30 cellular contexts compared by ENCODE assay signal in genomic region chr4:54076673-54077072, GRCh38. TPM values are rescaled to one million over a fixed set of nuclear protein-coding genes. Genes with fewer than 3 reads are reported as not detected.
DNase-seq lines count a peak whose midpoint lies in the region; ATAC-seq and TF ChIP-seq lines count a peak whose summit lies in the region.
"Had no signal": no experiment of that assay in that cellular context is flagged by ENCODE, and none has a peak within 500 bp of the region (broad histone marks: within the 10 kb centered on the region; RNA-seq: fewer than 3 reads in every experiment).

No MANE protein-coding gene starts in this region.

- no peaks in the 10 kb centered on the region for H3K27me3 ChIP-seq in HCT116 (ENCODE audit: insufficient read depth, low read length)
- no peaks in the 10 kb centered on the region for H3K27me3 ChIP-seq in SJSA1 (replicated peaks)
- H3K27me3 ChIP-seq: BLaER1, Peyer's patch had no signal

- TF ChIP-seq POLR2A in HCT116 (IDR thresholded peaks at IDR 0.05; ENCODE audit: borderline replicate concordance, extremely low read depth, insufficient read depth, insufficient read length) = no peak

- H3K79me2 ChIP-seq in HCT116 (ENCODE audit: insufficient read depth, low read length) = no peaks in the 10 kb centered on the region

- no peak overlapping the region for H2AFZ ChIP-seq in HCT116 (ENCODE audit: low read depth, low read length, poor library complexity, severe bottlenecking)

- no peaks in the 10 kb centered on the region for H4K20me1 ChIP-seq in HCT116 (ENCODE audit: insufficient read depth)
- H4K20me1 ChIP-seq: BLaER1 had no signal

- H3K4me3 ChIP-seq in HCT116 (replicated peaks in 1 of 2; ENCODE audit: low read depth in 1 of 2, low read length in 2 of 2) = no peak overlapping the region
- H3K4me3 ChIP-seq in SJSA1 = no peak overlapping the region
- H3K4me3 ChIP-seq: BLaER1, lung, Peyer's patch, stomach, transverse colon had no signal

- POLR2A ChIA-PET in HCT116 (lab: Charles Lee) = no interaction called here

- H3K9me3 ChIP-seq in HCT116 (ENCODE audit: control insufficient read depth in 1 of 2, insufficient read depth in 1 of 2, low read depth in 1 of 2, low read length in 2 of 2) (no peaks in the 10 kb centered on the region), SJSA1 (replicated peaks) (no peaks in the 10 kb centered on the region)
- H3K9me3 ChIP-seq: BLaER1, Peyer's patch, stomach, transverse colon had no signal

- RAD21 ChIA-PET in HCT116 (lab: Charles Lee; ENCODE audit: low non-redundant PET in 1 of 2, low total read pairs in 2 of 2, uncharacterized antibody in 2 of 2, unreplicated experiment in 2 of 2) = no interaction called here

- TF ChIP-seq CTCF in HCT116 (IDR thresholded peaks at IDR 0.05 in 2 of 3, conservative IDR thresholded peaks at IDR 0.05 in 1 of 3; ENCODE audit: borderline replicate concordance in 1 of 3, insufficient read depth in 1 of 3, low read depth in 2 of 3, low read length in 2 of 3) (no peak), GM13977 (IDR thresholded peaks at IDR 0.05; ENCODE audit: extremely low read depth, insufficient read depth, missing control alignments) (no peak)

- H3K4me2 ChIP-seq in HCT116 (ENCODE audit: low read length) = peak overlapping the region; percentile 29
- H3K4me2 ChIP-seq: BLaER1 had no signal

- TF ChIP-seq RAD21 in HCT116 (IDR thresholded peaks at IDR 0.05; ENCODE audit: low read depth) = no peak

- CTCF ChIA-PET in HCT116 (lab: Charles Lee) = no interaction called here

- in situ Hi-C loops in GM13977 (cut with MboI; ENCODE audit: low pct_unique_long_range_greater_than_20kb, low sequenced_read_pairs, unreplicated experiment) = no loop called here

- H3K36me3 ChIP-seq in HCT116 (ENCODE audit: control insufficient read depth in 1 of 2, insufficient read depth in 2 of 2, low read length in 2 of 2) (no peaks in the 10 kb centered on the region), SJSA1 (no peaks in the 10 kb centered on the region)
- H3K36me3 ChIP-seq: BLaER1, Peyer's patch, stomach, transverse colon had no signal

- peaks cover 2 to 27% of the 10 kb centered on the region in 2 experiments for H3K4me1 ChIP-seq in HCT116 (ENCODE audit: control insufficient read depth in 1 of 2, insufficient read depth in 2 of 2, low read length in 2 of 2)
- peaks cover 79% of the 10 kb centered on the region for H3K4me1 ChIP-seq in SJSA1 (replicated peaks)
- H3K4me1 ChIP-seq: BLaER1, Peyer's patch had no signal

- H3K9me2 ChIP-seq in HCT116 (ENCODE audit: insufficient read depth) = no peaks in the 10 kb centered on the region

- DNase-seq in A172 (ENCODE audit: low spot score) (peak; percentile 27), HCT116 (ENCODE audit: low read depth, low spot score) (no peak), SJSA1 (ENCODE audit: low read depth in 1 of 2, low spot score in 2 of 2) (peak in 1 of 2 experiments; percentile 63), kidney glomerular epithelial cell (lab: John Stamatoyannopoulos, UW) (peak; percentile 52), GM13977 (ENCODE audit: low spot score) (no peak), C1 segment of cervical spinal cord (lab: John Stamatoyannopoulos, UW) (no peak)
- DNase-seq: activated CD4-positive, alpha-beta T cell treated with anti-CD3 and anti-CD28 coated beads for 4 hours; activated naive CD4-positive, alpha-beta T cell treated with anti-CD3 and anti-CD28 coated beads for 36 hours; activated T-cell treated with anti-CD3 and anti-CD28 coated beads, Interleukin-2, amount 50 U/mL, for 48 hours; amygdala; COR-L47; Karpas-422; MV-4-11; NCI-H146; NCI-H510A treated with DMSO at 0.1 percent for 48 hours; Peyer's patch; stimulated activated CD4-positive, alpha-beta T cell treated with anti-CD3 and anti-CD28 coated beads, Interleukin-15, amount 100 ng/mL, for 24 hours; stomach; T-helper 2 cell; transverse colon had no signal

- intact Hi-C loops in HCT116 (cut with micrococcal nuclease) = no loop called here

- H3K27ac ChIP-seq in HCT116 (ENCODE audit: low read depth, low read length) = no peak overlapping the region
- peak overlapping the region; percentile 65 for H3K27ac ChIP-seq in SJSA1
- H3K27ac ChIP-seq: BLaER1, Peyer's patch, stomach, transverse colon had no signal

- BruUV-seq in HCT116 (replicated peaks; lab: Mats Ljungman, UMichigan) = no TSS peak

- no peak overlapping the region for H3K9ac ChIP-seq in HCT116 (ENCODE audit: low read length)
- H3K9ac ChIP-seq: BLaER1 had no signal

- ATAC-seq in HCT116 (peak; percentile 42; the same call in 1 of the 2 replicates), HG03025 (IDR thresholded peaks at IDR 0.05; ENCODE audit: low FRiP score, unreplicated experiment) (no peak), GM18907 (IDR thresholded peaks at IDR 0.05; ENCODE audit: unreplicated experiment) (no peak)
- ATAC-seq: sciatic nerve had no signal

TF ChIP-seq in HCT116, 20 proteins besides CTCF, POLR2A, EP300 and RAD21:
- TF ChIP-seq, protein P1, sequence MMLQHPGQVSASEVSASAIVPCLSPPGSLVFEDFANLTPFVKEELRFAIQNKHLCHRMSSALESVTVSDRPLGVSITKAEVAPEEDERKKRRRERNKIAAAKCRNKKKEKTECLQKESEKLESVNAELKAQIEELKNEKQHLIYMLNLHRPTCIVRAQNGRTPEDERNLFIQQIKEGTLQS (IDR thresholded peaks at IDR 0.05) = no peak
- TF ChIP-seq MAX (IDR thresholded peaks at IDR 0.05) (no peak), EZH2phosphoT487 (IDR thresholded peaks at IDR 0.05; ENCODE audit: borderline replicate concordance) (no peak), TCF7L2 (IDR thresholded peaks at IDR 0.05; ENCODE audit: borderline replicate concordance, extremely low read depth, insufficient read depth, insufficient read length) (no peak), FOSL1 (IDR thresholded peaks at IDR 0.05; ENCODE audit: low read depth) (no peak)

RNA-seq across cellular contexts. Expression of gene CHIC2, which starts 12.3 kb away (rescaled TPM):
- 37.9 and 53.5 TPM in 2 replicates for total RNA-seq in A172 (2014; rRNA removed; shearing (Covaris generic))
- 10.8 TPM for total RNA-seq in HCT116 (2021; ENCODE audit: unreplicated experiment)
- 7.1 and 9.0 TPM in 2 replicates for polyA plus RNA-seq in HCT116 (2012)
- total RNA-seq in SJSA1 (2014; rRNA removed; shearing (Covaris generic)) = 73.7 and 105 TPM in 2 replicates

RNA-seq across cellular contexts. Expression of gene GSX2, which starts 23.3 kb away (rescaled TPM):
- total RNA-seq in A172 (2014; rRNA removed; shearing (Covaris generic)) = not detected in 2 replicates
- total RNA-seq in HCT116 (2021; ENCODE audit: unreplicated experiment) = not detected
- not detected in 2 replicates for polyA plus RNA-seq in HCT116 (2012)
- total RNA-seq in SJSA1 (2014; rRNA removed; shearing (Covaris generic)) = not detected in 2 replicates
- total RNA-seq: A673; activated naive CD4-positive, alpha-beta T cell treated with anti-CD3 and anti-CD28 coated beads for 36 hours; cardiac septum; kidney epithelial cell; lung; neural crest cell; Peyer's patch; posterior vena cava; stomach; transverse colon had no signal
- polyA plus RNA-seq: lung, stomach had no signal

Comparison
In these comparisons a context has a peak if more than half of its experiments do, and no peak if none do; other contexts are left out.
1. DNase-seq: peak in A172 (single experiment) and kidney glomerular epithelial cell (single experiment); none in HCT116 (single experiment), GM13977 (single experiment) and C1 segment of cervical spinal cord (0 of 14).